In the genomic region with DNA sequence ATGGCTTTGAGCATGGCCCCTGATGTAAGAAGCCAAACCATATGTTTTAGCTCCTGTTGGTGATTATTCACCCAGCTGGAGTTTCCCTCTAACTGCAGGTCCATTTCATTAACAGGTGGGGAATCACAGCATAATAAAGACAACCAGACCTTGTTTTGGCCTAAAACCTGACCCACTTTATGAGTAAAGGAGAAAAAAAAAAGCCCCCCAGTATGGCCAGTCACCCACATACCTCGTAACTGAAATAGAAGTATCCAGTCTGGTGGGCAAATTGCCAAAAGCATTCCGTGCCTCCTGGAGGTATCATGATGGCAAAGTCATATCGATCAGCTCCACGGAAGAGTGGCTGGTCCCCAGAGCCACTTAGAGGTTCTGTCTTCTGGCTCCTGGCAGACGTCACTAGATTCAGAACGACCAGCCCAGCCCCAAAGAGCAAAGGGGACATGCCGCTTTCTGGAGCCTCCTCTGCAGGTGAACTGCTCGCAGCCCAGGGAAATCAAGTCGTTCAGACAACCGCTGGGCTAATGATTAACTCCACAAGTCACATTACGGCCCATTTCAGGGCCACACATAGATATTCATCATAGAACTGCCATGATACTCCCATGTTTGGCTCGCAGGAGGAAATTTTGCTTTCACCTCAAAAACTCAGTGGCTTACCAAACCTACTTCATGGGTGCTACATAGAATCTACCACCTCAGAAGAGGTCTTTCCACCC, we compare ENCODE assay signal across 1 cellular context.
TF ChIP-seq lines count a peak whose summit lies in the region.

A gene (minus strand): TSS at position 478 of the 719 bp plus-strand sequence. CDS start 33 bp downstream, at position 445.

TF ChIP-seq in HepG2, 621 proteins besides CTCF, POLR2A, EP300 and RAD21 (continued from another document and continues in another):
- TF ChIP-seq, protein P1, sequence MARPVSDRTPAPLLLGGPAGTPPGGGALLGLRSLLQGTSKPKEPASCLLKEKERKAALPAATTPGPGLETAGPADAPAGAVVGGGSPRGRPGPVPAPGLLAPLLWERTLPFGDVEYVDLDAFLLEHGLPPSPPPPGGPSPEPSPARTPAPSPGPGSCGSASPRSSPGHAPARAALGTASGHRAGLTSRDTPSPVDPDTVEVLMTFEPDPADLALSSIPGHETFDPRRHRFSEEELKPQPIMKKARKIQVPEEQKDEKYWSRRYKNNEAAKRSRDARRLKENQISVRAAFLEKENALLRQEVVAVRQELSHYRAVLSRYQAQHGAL (CRISPR knock-in tag; IDR thresholded peaks at IDR 0.05; ENCODE audit: not compliant biosample characterization), result no peak
- TF ChIP-seq RCOR2 (CRISPR knock-in tag; IDR thresholded peaks at IDR 0.05), result no peak
- no peak for TF ChIP-seq SKI (IDR thresholded peaks at IDR 0.05; ENCODE audit: partially characterized antibody)
- TF ChIP-seq, protein P2, sequence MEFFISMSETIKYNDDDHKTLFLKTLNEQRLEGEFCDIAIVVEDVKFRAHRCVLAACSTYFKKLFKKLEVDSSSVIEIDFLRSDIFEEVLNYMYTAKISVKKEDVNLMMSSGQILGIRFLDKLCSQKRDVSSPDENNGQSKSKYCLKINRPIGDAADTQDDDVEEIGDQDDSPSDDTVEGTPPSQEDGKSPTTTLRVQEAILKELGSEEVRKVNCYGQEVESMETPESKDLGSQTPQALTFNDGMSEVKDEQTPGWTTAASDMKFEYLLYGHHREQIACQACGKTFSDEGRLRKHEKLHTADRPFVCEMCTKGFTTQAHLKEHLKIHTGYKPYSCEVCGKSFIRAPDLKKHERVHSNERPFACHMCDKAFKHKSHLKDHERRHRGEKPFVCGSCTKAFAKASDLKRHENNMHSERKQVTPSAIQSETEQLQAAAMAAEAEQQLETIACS (CRISPR knock-in tag; IDR thresholded peaks at IDR 0.05), result no peak
- TF ChIP-seq SETDB1 (CRISPR knock-in tag; IDR thresholded peaks at IDR 0.05; ENCODE audit: borderline replicate concordance), result no peak
- peak; percentile 55; the same call in 1 of the 2 replicates for TF ChIP-seq HOXA5 (CRISPR knock-in tag; IDR thresholded peaks at IDR 0.05)
- no peak for TF ChIP-seq ZBTB7B (CRISPR knock-in tag; IDR thresholded peaks at IDR 0.05)
- no peak for TF ChIP-seq CHCHD3 (CRISPR knock-in tag; IDR thresholded peaks at IDR 0.05)
- TF ChIP-seq FOXC1 (CRISPR knock-in tag; IDR thresholded peaks at IDR 0.05; ENCODE audit: borderline replicate concordance), result no peak
- no peak for TF ChIP-seq SUZ12 (IDR thresholded peaks at IDR 0.05; ENCODE audit: low read depth, low read length)
- TF ChIP-seq CENPT (CRISPR knock-in tag; IDR thresholded peaks at IDR 0.05; ENCODE audit: low read depth), result no peak
- TF ChIP-seq TOE1 (CRISPR knock-in tag; IDR thresholded peaks at IDR 0.05), result no peak
- TF ChIP-seq ZNF83 (CRISPR knock-in tag; IDR thresholded peaks at IDR 0.05; ENCODE audit: borderline replicate concordance), result no peak
- no peak for TF ChIP-seq KDM1A (CRISPR knock-in tag; IDR thresholded peaks at IDR 0.05)
- no peak for TF ChIP-seq ZNF775 (CRISPR knock-in tag; IDR thresholded peaks at IDR 0.05; ENCODE audit: borderline replicate concordance)
- no peak for TF ChIP-seq ELF3 (CRISPR knock-in tag; IDR thresholded peaks at IDR 0.05)
- no peak for TF ChIP-seq ZNF30 (CRISPR knock-in tag; IDR thresholded peaks at IDR 0.05)
- TF ChIP-seq FOXA3 (CRISPR knock-in tag; IDR thresholded peaks at IDR 0.05), result peak; percentile 37; the same call in 1 of the 2 replicates
- TF ChIP-seq MBNL3 (CRISPR knock-in tag; conservative IDR thresholded peaks at IDR 0.05), result no peak
- TF ChIP-seq ZNF282 (IDR thresholded peaks at IDR 0.05; ENCODE audit: partially characterized antibody), result no peak
- no peak for TF ChIP-seq ZNF460 (CRISPR knock-in tag; IDR thresholded peaks at IDR 0.05; ENCODE audit: borderline replicate concordance)
- TF ChIP-seq, protein P3, sequence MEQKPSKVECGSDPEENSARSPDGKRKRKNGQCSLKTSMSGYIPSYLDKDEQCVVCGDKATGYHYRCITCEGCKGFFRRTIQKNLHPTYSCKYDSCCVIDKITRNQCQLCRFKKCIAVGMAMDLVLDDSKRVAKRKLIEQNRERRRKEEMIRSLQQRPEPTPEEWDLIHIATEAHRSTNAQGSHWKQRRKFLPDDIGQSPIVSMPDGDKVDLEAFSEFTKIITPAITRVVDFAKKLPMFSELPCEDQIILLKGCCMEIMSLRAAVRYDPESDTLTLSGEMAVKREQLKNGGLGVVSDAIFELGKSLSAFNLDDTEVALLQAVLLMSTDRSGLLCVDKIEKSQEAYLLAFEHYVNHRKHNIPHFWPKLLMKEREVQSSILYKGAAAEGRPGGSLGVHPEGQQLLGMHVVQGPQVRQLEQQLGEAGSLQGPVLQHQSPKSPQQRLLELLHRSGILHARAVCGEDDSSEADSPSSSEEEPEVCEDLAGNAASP (CRISPR knock-in tag; IDR thresholded peaks at IDR 0.05; ENCODE audit: borderline replicate concordance), result no peak
- no peak for TF ChIP-seq NR1H2 (CRISPR knock-in tag; IDR thresholded peaks at IDR 0.05; ENCODE audit: borderline replicate concordance, low read depth)
- TF ChIP-seq ZNF10 (CRISPR knock-in tag; IDR thresholded peaks at IDR 0.05; ENCODE audit: borderline replicate concordance, low read depth), result no peak
- no peak for TF ChIP-seq ZNF788 (CRISPR knock-in tag; IDR thresholded peaks at IDR 0.05; ENCODE audit: borderline replicate concordance)
- TF ChIP-seq, protein P4, sequence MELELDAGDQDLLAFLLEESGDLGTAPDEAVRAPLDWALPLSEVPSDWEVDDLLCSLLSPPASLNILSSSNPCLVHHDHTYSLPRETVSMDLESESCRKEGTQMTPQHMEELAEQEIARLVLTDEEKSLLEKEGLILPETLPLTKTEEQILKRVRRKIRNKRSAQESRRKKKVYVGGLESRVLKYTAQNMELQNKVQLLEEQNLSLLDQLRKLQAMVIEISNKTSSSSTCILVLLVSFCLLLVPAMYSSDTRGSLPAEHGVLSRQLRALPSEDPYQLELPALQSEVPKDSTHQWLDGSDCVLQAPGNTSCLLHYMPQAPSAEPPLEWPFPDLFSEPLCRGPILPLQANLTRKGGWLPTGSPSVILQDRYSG (CRISPR knock-in tag; IDR thresholded peaks at IDR 0.05), result no peak
- TF ChIP-seq ZNF577 (CRISPR knock-in tag; IDR thresholded peaks at IDR 0.05; ENCODE audit: borderline replicate concordance, low read depth), result no peak
- TF ChIP-seq FOXA1 (IDR thresholded peaks at IDR 0.05), result no peak
- no peak for TF ChIP-seq FOXA1 (CRISPR knock-in tag; IDR thresholded peaks at IDR 0.05)
- TF ChIP-seq, protein P5, sequence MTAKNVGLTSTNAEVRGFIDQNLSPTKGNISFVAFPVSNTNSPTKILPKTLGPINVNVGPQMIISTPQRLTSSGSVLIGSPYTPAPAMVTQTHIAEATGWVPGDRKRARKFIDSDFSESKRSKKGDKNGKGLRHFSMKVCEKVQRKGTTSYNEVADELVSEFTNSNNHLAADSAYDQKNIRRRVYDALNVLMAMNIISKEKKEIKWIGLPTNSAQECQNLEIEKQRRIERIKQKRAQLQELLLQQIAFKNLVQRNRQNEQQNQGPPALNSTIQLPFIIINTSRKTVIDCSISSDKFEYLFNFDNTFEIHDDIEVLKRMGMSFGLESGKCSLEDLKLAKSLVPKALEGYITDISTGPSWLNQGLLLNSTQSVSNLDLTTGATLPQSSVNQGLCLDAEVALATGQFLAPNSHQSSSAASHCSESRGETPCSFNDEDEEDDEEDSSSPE (CRISPR knock-in tag; IDR thresholded peaks at IDR 0.05), result no peak
- no peak for TF ChIP-seq ELF1 (CRISPR knock-in tag; IDR thresholded peaks at IDR 0.05)
- TF ChIP-seq SRSF4 (IDR thresholded peaks at IDR 0.05; ENCODE audit: low read depth, low read length, poor library complexity, severe bottlenecking), result no peak
- TF ChIP-seq YEATS2 (CRISPR knock-in tag; IDR thresholded peaks at IDR 0.05; ENCODE audit: borderline replicate concordance), result peak; percentile 50; the same call in 1 of the 2 replicates
- TF ChIP-seq ZNF660 (CRISPR knock-in tag; IDR thresholded peaks at IDR 0.05; ENCODE audit: borderline replicate concordance, low read depth), result no peak
- no peak; the same call in 1 of the 2 replicates for TF ChIP-seq GABPB1 (CRISPR knock-in tag; IDR thresholded peaks at IDR 0.05)
- no peak; the same call in 1 of the 2 replicates for TF ChIP-seq ATF1 (CRISPR knock-in tag; IDR thresholded peaks at IDR 0.05)
- TF ChIP-seq MBD4 (IDR thresholded peaks at IDR 0.05; ENCODE audit: borderline replicate concordance, low read length), result no peak
- no peak for TF ChIP-seq ZNF782 (CRISPR knock-in tag; IDR thresholded peaks at IDR 0.05; ENCODE audit: borderline replicate concordance)
- no peak for TF ChIP-seq FOXK1 (CRISPR knock-in tag; IDR thresholded peaks at IDR 0.05; ENCODE audit: borderline replicate concordance, low read depth)
- TF ChIP-seq ZKSCAN1 (IDR thresholded peaks at IDR 0.05; ENCODE audit: low read length), result no peak
- TF ChIP-seq, protein P6, sequence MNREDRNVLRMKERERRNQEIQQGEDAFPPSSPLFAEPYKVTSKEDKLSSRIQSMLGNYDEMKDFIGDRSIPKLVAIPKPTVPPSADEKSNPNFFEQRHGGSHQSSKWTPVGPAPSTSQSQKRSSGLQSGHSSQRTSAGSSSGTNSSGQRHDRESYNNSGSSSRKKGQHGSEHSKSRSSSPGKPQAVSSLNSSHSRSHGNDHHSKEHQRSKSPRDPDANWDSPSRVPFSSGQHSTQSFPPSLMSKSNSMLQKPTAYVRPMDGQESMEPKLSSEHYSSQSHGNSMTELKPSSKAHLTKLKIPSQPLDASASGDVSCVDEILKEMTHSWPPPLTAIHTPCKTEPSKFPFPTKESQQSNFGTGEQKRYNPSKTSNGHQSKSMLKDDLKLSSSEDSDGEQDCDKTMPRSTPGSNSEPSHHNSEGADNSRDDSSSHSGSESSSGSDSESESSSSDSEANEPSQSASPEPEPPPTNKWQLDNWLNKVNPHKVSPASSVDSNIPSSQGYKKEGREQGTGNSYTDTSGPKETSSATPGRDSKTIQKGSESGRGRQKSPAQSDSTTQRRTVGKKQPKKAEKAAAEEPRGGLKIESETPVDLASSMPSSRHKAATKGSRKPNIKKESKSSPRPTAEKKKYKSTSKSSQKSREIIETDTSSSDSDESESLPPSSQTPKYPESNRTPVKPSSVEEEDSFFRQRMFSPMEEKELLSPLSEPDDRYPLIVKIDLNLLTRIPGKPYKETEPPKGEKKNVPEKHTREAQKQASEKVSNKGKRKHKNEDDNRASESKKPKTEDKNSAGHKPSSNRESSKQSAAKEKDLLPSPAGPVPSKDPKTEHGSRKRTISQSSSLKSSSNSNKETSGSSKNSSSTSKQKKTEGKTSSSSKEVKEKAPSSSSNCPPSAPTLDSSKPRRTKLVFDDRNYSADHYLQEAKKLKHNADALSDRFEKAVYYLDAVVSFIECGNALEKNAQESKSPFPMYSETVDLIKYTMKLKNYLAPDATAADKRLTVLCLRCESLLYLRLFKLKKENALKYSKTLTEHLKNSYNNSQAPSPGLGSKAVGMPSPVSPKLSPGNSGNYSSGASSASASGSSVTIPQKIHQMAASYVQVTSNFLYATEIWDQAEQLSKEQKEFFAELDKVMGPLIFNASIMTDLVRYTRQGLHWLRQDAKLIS (CRISPR knock-in tag; IDR thresholded peaks at IDR 0.05), result no peak
- TF ChIP-seq, protein P7, sequence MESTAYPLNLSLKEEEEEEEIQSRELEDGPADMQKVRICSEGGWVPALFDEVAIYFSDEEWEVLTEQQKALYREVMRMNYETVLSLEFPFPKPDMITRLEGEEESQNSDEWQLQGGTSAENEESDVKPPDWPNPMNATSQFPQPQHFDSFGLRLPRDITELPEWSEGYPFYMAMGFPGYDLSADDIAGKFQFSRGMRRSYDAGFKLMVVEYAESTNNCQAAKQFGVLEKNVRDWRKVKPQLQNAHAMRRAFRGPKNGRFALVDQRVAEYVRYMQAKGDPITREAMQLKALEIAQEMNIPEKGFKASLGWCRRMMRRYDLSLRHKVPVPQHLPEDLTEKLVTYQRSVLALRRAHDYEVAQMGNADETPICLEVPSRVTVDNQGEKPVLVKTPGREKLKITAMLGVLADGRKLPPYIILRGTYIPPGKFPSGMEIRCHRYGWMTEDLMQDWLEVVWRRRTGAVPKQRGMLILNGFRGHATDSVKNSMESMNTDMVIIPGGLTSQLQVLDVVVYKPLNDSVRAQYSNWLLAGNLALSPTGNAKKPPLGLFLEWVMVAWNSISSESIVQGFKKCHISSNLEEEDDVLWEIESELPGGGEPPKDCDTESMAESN (CRISPR knock-in tag; conservative IDR thresholded peaks at IDR 0.05), result peak; percentile 44; the same call in 1 of the 2 replicates
- TF ChIP-seq SIN3A (IDR thresholded peaks at IDR 0.05; ENCODE audit: borderline replicate concordance, low read depth, low read length), result peak; percentile 58; the same call in 1 of the 2 replicates
- peak; percentile 69 for TF ChIP-seq HDAC1 (CRISPR knock-in tag; IDR thresholded peaks at IDR 0.05)
- no peak for TF ChIP-seq ZNF383 (CRISPR knock-in tag; IDR thresholded peaks at IDR 0.05; ENCODE audit: borderline replicate concordance)
- no peak for TF ChIP-seq RORA (CRISPR knock-in tag; IDR thresholded peaks at IDR 0.05)
- no peak for TF ChIP-seq ZBTB1 (CRISPR knock-in tag; IDR thresholded peaks at IDR 0.05; ENCODE audit: borderline replicate concordance)
- peak; percentile 36; the same call in 1 of the 2 replicates for TF ChIP-seq ZNF772 (CRISPR knock-in tag; IDR thresholded peaks at IDR 0.05)
- TF ChIP-seq NAIF1 (CRISPR knock-in tag; IDR thresholded peaks at IDR 0.05; ENCODE audit: borderline replicate concordance), result no peak
- TF ChIP-seq, protein P8, sequence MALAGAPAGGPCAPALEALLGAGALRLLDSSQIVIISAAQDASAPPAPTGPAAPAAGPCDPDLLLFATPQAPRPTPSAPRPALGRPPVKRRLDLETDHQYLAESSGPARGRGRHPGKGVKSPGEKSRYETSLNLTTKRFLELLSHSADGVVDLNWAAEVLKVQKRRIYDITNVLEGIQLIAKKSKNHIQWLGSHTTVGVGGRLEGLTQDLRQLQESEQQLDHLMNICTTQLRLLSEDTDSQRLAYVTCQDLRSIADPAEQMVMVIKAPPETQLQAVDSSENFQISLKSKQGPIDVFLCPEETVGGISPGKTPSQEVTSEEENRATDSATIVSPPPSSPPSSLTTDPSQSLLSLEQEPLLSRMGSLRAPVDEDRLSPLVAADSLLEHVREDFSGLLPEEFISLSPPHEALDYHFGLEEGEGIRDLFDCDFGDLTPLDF (CRISPR knock-in tag; IDR thresholded peaks at IDR 0.05), result no peak
- TF ChIP-seq ZNF780A (CRISPR knock-in tag; IDR thresholded peaks at IDR 0.05), result no peak
